ENCODE assay signal across 19 cellular contexts in genomic region chr11:44605965-44606364, GRCh38.
"Had no signal": no experiment of that assay in that cellular context is flagged by ENCODE, and none has a peak within 500 bp of the region (broad histone marks: within the 10 kb centered on the region; RNA-seq: fewer than 3 reads in every experiment).

No MANE protein-coding gene starts in this region.

- H3K9me3 Mint-ChIP-seq: activated T-cell treated with anti-CD3 and anti-CD28 coated beads, Interleukin-2, amount 50 U/mL, for 4 hours; naive thymus-derived CD4-positive, alpha-beta T cell; T-cell had no signal

- FAIRE-seq: endometrium, islet of Langerhans, pancreas had no signal

- H3K4me1 ChIP-seq: adrenal gland, pancreas had no signal

- ATAC-seq: activated T-cell treated with anti-CD3 and anti-CD28 coated beads, Interleukin-2, amount 50 U/mL, for 4 hours; left colon; lower lobe of right lung; naive thymus-derived CD4-positive, alpha-beta T cell; pancreas; T-cell had no signal

- H3K27me3 ChIP-seq: adrenal gland, colonic mucosa, pancreas, sigmoid colon, spleen, tibial nerve had no signal

- H3K4me3 ChIP-seq: adrenal gland, colonic mucosa, lower lobe of right lung, pancreas, sigmoid colon, tibial nerve had no signal

- DNase-seq: activated CD4-positive, alpha-beta T cell treated with anti-CD3 and anti-CD28 coated beads, Interleukin-2, amount 50 U/mL, for 48 hours; activated CD4-positive, CD25-positive, alpha-beta regulatory T cell treated with anti-CD3 and anti-CD28 coated beads, Interleukin-2, amount 50 U/mL, for 72 hours; activated gamma-delta T cell; activated T-cell treated with anti-CD3 and anti-CD28 coated beads, Interleukin-2, amount 50 U/mL, for 4 hours; adrenal gland; caudate nucleus; colonic mucosa; left colon; lower lobe of right lung; naive thymus-derived CD4-positive, alpha-beta T cell; pancreas; sigmoid colon; spleen; stimulated activated CD4-positive, alpha-beta T cell treated with anti-CD3 and anti-CD28 coated beads, Interleukin-1b, Interleukin-23, amount 100 ng/mL, for 48 hours; T-cell; T-helper 9 cell had no signal

- H3K9me3 ChIP-seq: adrenal gland, colonic mucosa, lower lobe of right lung, pancreas, sigmoid colon, spleen, tibial nerve had no signal

- H3K27ac ChIP-seq: adrenal gland, colonic mucosa, lower lobe of right lung, pancreas, sigmoid colon, tibial nerve had no signal

- H3K36me3 ChIP-seq: adrenal gland, colonic mucosa had no signal
